1 cellular context compared by ENCODE assay signal in the genomic region with DNA sequence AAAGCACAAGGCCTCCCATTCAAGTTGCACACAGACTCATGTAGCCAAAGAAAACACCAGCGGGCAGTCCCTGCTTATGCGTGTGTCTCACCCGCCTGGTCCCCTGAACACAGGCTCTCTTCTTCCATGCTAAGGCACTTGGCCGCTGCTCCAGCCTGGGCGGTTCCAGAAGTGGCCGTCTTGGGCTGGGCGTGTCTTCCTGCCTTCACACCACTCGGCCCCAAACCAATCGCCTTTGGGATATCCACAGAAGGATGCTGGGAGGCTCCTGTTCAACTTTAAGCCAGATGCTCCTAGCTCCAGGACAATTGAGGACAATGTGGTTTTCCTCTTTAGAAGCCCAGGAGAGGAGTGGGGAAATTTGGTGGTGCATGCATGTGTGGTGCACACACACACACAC.
TF ChIP-seq lines count a peak whose summit lies in the region.

No MANE protein-coding gene starts in this region.

TF ChIP-seq in K562, 482 proteins besides CTCF, POLR2A, EP300 and RAD21 (continues in another document):
- TF ChIP-seq, protein P1, sequence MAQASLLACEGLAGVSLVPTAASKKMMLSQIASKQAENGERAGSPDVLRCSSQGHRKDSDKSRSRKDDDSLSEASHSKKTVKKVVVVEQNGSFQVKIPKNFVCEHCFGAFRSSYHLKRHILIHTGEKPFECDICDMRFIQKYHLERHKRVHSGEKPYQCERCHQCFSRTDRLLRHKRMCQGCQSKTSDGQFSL (CRISPR knock-in tag; IDR thresholded peaks at IDR 0.05) = no peak
- TF ChIP-seq, protein P1 (tag; IDR thresholded peaks at IDR 0.05) = no peak
- TF ChIP-seq E2F3 (CRISPR knock-in tag; IDR thresholded peaks at IDR 0.05) (no peak), ERF (CRISPR knock-in tag; IDR thresholded peaks at IDR 0.05) (no peak), KLF16 (IDR thresholded peaks at IDR 0.05) (no peak), TCFL5 (CRISPR knock-in tag; conservative IDR thresholded peaks at IDR 0.05) (no peak), CXXC5 (CRISPR knock-in tag; IDR thresholded peaks at IDR 0.05) (peak; percentile 11; the same call in 1 of the 2 replicates), SREBF1 (IDR thresholded peaks at IDR 0.05; ENCODE audit: borderline replicate concordance, low read depth, low read length) (peak; percentile 75; the same call in 1 of the 2 replicates), TSC22D4 (tag; IDR thresholded peaks at IDR 0.05) (no peak), TBP (optimal IDR thresholded peaks at IDR 0.05; ENCODE audit: low read depth, low read length) (peak; percentile 18), MBD2 (IDR thresholded peaks at IDR 0.05; ENCODE audit: borderline replicate concordance, low read depth) (no peak), TCF3 (CRISPR knock-in tag; IDR thresholded peaks at IDR 0.05) (no peak), ZNF146 (CRISPR knock-in tag; IDR thresholded peaks at IDR 0.05; ENCODE audit: unreplicated experiment) (no peak), ATF7 (IDR thresholded peaks at IDR 0.05) (peak; percentile 26; the same call in 1 of the 2 replicates), ZC3H4 (CRISPR knock-in tag; IDR thresholded peaks at IDR 0.05; ENCODE audit: borderline replicate concordance) (no peak), ZNF707 (CRISPR knock-in tag; conservative IDR thresholded peaks at IDR 0.05) (no peak), NFXL1 (CRISPR knock-in tag; IDR thresholded peaks at IDR 0.05) (no peak), RBM39 (optimal IDR thresholded peaks at IDR 0.05; ENCODE audit: low read depth, low read length) (no peak), GATA2 (CRISPR knock-in tag; IDR thresholded peaks at IDR 0.05) (no peak), HMG20B (CRISPR knock-in tag; IDR thresholded peaks at IDR 0.05) (no peak), KDM5B (IDR thresholded peaks at IDR 0.05; ENCODE audit: insufficient replicate concordance, low read depth, low read length) (no peak), OTX1 (CRISPR knock-in tag; IDR thresholded peaks at IDR 0.05) (no peak), ETV6 (IDR thresholded peaks at IDR 0.05; ENCODE audit: borderline replicate concordance in 1 of 2, low read depth in 2 of 2, low read length in 1 of 2) (no peak), ETV6 (CRISPR knock-in tag; IDR thresholded peaks at IDR 0.05; ENCODE audit: borderline replicate concordance) (no peak), HMGN3 (IDR thresholded peaks at IDR 0.05; ENCODE audit: borderline replicate concordance, extremely low read depth, insufficient read length, low read depth, low read length) (no peak), NR2C2 (CRISPR knock-in tag; IDR thresholded peaks at IDR 0.05) (no peak), NR2C2 (tag; IDR thresholded peaks at IDR 0.05) (no peak), HDAC3 (IDR thresholded peaks at IDR 0.05; ENCODE audit: borderline replicate concordance, partially characterized antibody) (no peak), CTBP1 (IDR thresholded peaks at IDR 0.05; ENCODE audit: borderline replicate concordance) (peak; percentile 66; the same call in 1 of the 2 replicates), ZNF239 (CRISPR knock-in tag; IDR thresholded peaks at IDR 0.05) (no peak), NFE2 (IDR thresholded peaks at IDR 0.05; ENCODE audit: low read depth) (no peak)
- TF ChIP-seq, protein P2, sequence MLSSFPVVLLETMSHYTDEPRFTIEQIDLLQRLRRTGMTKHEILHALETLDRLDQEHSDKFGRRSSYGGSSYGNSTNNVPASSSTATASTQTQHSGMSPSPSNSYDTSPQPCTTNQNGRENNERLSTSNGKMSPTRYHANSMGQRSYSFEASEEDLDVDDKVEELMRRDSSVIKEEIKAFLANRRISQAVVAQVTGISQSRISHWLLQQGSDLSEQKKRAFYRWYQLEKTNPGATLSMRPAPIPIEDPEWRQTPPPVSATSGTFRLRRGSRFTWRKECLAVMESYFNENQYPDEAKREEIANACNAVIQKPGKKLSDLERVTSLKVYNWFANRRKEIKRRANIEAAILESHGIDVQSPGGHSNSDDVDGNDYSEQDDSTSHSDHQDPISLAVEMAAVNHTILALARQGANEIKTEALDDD (IDR thresholded peaks at IDR 0.05) = no peak
- TF ChIP-seq, protein P3, sequence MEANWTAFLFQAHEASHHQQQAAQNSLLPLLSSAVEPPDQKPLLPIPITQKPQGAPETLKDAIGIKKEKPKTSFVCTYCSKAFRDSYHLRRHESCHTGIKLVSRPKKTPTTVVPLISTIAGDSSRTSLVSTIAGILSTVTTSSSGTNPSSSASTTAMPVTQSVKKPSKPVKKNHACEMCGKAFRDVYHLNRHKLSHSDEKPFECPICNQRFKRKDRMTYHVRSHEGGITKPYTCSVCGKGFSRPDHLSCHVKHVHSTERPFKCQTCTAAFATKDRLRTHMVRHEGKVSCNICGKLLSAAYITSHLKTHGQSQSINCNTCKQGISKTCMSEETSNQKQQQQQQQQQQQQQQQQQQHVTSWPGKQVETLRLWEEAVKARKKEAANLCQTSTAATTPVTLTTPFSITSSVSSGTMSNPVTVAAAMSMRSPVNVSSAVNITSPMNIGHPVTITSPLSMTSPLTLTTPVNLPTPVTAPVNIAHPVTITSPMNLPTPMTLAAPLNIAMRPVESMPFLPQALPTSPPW (CRISPR knock-in tag; IDR thresholded peaks at IDR 0.05) = no peak
- TF ChIP-seq, protein P4, sequence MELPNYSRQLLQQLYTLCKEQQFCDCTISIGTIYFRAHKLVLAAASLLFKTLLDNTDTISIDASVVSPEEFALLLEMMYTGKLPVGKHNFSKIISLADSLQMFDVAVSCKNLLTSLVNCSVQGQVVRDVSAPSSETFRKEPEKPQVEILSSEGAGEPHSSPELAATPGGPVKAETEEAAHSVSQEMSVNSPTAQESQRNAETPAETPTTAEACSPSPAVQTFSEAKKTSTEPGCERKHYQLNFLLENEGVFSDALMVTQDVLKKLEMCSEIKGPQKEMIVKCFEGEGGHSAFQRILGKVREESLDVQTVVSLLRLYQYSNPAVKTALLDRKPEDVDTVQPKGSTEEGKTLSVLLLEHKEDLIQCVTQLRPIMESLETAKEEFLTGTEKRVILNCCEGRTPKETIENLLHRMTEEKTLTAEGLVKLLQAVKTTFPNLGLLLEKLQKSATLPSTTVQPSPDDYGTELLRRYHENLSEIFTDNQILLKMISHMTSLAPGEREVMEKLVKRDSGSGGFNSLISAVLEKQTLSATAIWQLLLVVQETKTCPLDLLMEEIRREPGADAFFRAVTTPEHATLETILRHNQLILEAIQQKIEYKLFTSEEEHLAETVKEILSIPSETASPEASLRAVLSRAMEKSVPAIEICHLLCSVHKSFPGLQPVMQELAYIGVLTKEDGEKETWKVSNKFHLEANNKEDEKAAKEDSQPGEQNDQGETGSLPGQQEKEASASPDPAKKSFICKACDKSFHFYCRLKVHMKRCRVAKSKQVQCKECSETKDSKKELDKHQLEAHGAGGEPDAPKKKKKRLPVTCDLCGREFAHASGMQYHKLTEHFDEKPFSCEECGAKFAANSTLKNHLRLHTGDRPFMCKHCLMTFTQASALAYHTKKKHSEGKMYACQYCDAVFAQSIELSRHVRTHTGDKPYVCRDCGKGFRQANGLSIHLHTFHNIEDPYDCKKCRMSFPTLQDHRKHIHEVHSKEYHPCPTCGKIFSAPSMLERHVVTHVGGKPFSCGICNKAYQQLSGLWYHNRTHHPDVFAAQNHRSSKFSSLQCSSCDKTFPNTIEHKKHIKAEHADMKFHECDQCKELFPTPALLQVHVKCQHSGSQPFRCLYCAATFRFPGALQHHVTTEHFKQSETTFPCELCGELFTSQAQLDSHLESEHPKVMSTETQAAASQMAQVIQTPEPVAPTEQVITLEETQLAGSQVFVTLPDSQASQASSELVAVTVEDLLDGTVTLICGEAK (IDR thresholded peaks at IDR 0.05) = no peak
- TF ChIP-seq, protein P4 (CRISPR knock-in tag; IDR thresholded peaks at IDR 0.05) = no peak
- TF ChIP-seq, protein P5, sequence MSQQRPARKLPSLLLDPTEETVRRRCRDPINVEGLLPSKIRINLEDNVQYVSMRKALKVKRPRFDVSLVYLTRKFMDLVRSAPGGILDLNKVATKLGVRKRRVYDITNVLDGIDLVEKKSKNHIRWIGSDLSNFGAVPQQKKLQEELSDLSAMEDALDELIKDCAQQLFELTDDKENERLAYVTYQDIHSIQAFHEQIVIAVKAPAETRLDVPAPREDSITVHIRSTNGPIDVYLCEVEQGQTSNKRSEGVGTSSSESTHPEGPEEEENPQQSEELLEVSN (IDR thresholded peaks at IDR 0.05; ENCODE audit: borderline replicate concordance in 1 of 2, extremely low read depth in 1 of 2, insufficient read depth in 1 of 2, insufficient read length in 1 of 2, low read depth in 1 of 2, low read length in 1 of 2, poor library complexity in 1 of 2, severe bottlenecking in 1 of 2) = peak in 1 of 2 experiments; percentile 16
- TF ChIP-seq, protein P6, sequence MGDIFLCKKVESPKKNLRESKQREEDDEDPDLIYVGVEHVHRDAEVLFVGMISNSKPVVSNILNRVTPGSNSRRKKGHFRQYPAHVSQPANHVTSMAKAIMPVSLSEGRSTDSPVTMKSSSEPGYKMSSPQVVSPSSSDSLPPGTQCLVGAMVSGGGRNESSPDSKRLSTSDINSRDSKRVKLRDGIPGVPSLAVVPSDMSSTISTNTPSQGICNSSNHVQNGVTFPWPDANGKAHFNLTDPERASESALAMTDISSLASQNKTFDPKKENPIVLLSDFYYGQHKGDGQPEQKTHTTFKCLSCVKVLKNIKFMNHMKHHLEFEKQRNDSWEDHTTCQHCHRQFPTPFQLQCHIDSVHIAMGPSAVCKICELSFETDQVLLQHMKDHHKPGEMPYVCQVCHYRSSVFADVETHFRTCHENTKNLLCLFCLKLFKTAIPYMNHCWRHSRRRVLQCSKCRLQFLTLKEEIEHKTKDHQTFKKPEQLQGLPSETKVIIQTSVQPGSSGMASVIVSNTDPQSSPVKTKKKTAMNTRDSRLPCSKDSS (IDR thresholded peaks at IDR 0.05; ENCODE audit: low read depth, partially characterized antibody) = no peak
- TF ChIP-seq, protein P7, sequence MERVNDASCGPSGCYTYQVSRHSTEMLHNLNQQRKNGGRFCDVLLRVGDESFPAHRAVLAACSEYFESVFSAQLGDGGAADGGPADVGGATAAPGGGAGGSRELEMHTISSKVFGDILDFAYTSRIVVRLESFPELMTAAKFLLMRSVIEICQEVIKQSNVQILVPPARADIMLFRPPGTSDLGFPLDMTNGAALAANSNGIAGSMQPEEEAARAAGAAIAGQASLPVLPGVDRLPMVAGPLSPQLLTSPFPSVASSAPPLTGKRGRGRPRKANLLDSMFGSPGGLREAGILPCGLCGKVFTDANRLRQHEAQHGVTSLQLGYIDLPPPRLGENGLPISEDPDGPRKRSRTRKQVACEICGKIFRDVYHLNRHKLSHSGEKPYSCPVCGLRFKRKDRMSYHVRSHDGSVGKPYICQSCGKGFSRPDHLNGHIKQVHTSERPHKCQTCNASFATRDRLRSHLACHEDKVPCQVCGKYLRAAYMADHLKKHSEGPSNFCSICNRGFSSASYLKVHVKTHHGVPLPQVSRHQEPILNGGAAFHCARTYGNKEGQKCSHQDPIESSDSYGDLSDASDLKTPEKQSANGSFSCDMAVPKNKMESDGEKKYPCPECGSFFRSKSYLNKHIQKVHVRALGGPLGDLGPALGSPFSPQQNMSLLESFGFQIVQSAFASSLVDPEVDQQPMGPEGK (CRISPR knock-in tag; IDR thresholded peaks at IDR 0.05; ENCODE audit: borderline replicate concordance) = no peak
- TF ChIP-seq, protein P8, sequence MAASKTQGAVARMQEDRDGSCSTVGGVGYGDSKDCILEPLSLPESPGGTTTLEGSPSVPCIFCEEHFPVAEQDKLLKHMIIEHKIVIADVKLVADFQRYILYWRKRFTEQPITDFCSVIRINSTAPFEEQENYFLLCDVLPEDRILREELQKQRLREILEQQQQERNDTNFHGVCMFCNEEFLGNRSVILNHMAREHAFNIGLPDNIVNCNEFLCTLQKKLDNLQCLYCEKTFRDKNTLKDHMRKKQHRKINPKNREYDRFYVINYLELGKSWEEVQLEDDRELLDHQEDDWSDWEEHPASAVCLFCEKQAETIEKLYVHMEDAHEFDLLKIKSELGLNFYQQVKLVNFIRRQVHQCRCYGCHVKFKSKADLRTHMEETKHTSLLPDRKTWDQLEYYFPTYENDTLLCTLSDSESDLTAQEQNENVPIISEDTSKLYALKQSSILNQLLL (CRISPR knock-in tag; IDR thresholded peaks at IDR 0.05; ENCODE audit: borderline replicate concordance) = no peak
